21 cellular contexts compared by ENCODE assay signal in genomic region chr3:15409774-15410173, GRCh38. TPM values are rescaled to one million over a fixed set of nuclear protein-coding genes. Genes with fewer than 3 reads are reported as not detected.
DNase-seq lines count a peak whose midpoint lies in the region; ATAC-seq, FAIRE-seq and TF ChIP-seq lines count a peak whose summit lies in the region.
"Had no signal": no experiment of that assay in that cellular context is flagged by ENCODE, and none has a peak within 500 bp of the region (broad histone marks: within the 10 kb centered on the region; RNA-seq: fewer than 3 reads in every experiment).

No MANE protein-coding gene starts in this region.

- ATAC-seq in HepG2: no peak
- ATAC-seq in right lobe of liver: peak in 2 of 4 donors; percentile 4 to 8
- ATAC-seq in HG03039 (IDR thresholded peaks at IDR 0.05; ENCODE audit: unreplicated experiment): no peak
- ATAC-seq: GM12878, GM23338, HCT116 had no signal

- no peak for TF ChIP-seq CTCF in liver (IDR thresholded peaks at IDR 0.05; ENCODE audit: low read depth, low read length, missing input control)
- no peak for TF ChIP-seq CTCF in HepG2 (CRISPR knock-in tag; IDR thresholded peaks at IDR 0.05)
- no peak for TF ChIP-seq CTCF in right lobe of liver (IDR thresholded peaks at IDR 0.05)

- H3K79me2 ChIP-seq in HepG2 (ENCODE audit: insufficient read depth, low read length) (no peaks in the 10 kb centered on the region), trophoblast cell (ENCODE audit: control insufficient read depth, insufficient read depth, low read length, poor library complexity) (peaks cover 2% of the 10 kb centered on the region)

- no peak for FAIRE-seq in HepG2 (lab: Jason Lieb, UNC)
- FAIRE-seq: A204.1, GM12878 had no signal

- H3K4me2 ChIP-seq in HepG2 (ENCODE audit: low read depth, low read length) (no peak overlapping the region), trophoblast cell (ENCODE audit: low read length) (no peak overlapping the region)
- H3K4me2 ChIP-seq: GM23338 had no signal

- whole genome bisulfite sequencing in liver: 93% methylated on average over 2 of the region's 2 CpGs
- 93% methylated on average over 2 of the region's 2 CpGs for WGBS in HepG2 (ENCODE audit: low lambda C conversion rate)
- 100% methylated on average over 2 of the region's 2 CpGs for WGBS in right lobe of liver (ENCODE audit: insufficient coverage, low coverage, low lambda C conversion rate, missing lambda C conversion rate)
- no CpG with 5 or more reads among the region's 2 CpGs for WGBS in trophoblast cell (ENCODE audit: extremely low coverage, insufficient coverage, insufficient read length)

- intact Hi-C loops in HepG2 (cut with micrococcal nuclease; ENCODE audit: unreplicated experiment) (loop anchor here (5.0 to 10.0 kb wide), 2 partner anchors 205 to 302 kb away; partner anchors contain the start of gene CAPN7), right lobe of liver (cut with DNase I) (no loop called here)

- POLR2A ChIA-PET in HepG2 (lab: Yijun Ruan, JAX): no interaction called here

- TF ChIP-seq POLR2A in HepG2 (IDR thresholded peaks at IDR 0.05; ENCODE audit: insufficient read depth in 1 of 2, low read depth in 2 of 2, low read length in 2 of 2): no peak
- no peak for TF ChIP-seq POLR2A in right lobe of liver (IDR thresholded peaks at IDR 0.05)

- no peaks in the 10 kb centered on the region for H4K20me1 ChIP-seq in HepG2 (ENCODE audit: insufficient read depth, low read length)
- H4K20me1 ChIP-seq: BLaER1 treated with 17β-estradiol and CSF1 and Interleukin-3, amounts not matched to agents 10 nM and 100 nM had no signal

- TF ChIP-seq RAD21 in liver (IDR thresholded peaks at IDR 0.05): no peak
- no peak for TF ChIP-seq RAD21 in HepG2 (CRISPR knock-in tag; IDR thresholded peaks at IDR 0.05)

- H3K27ac ChIP-seq in liver (ENCODE audit: low read depth in 1 of 2, low read length in 2 of 2) (peak overlapping the region; percentile 64 to 85), HepG2 (ENCODE audit: extremely low read length, insufficient read depth, low read length) (no peak overlapping the region), right lobe of liver (peak overlapping the region; percentile 51 to 77 (median 76)), trophoblast cell (ENCODE audit: low read depth, low read length) (peak overlapping the region; percentile 53)
- H3K27ac ChIP-seq: 22Rv1 had no signal

- H3K4me1 ChIP-seq in liver (ENCODE audit: control insufficient read depth in 4 of 4, insufficient read depth in 4 of 4, low read length in 3 of 4) (peaks cover 0 to 11% (median 4%) of the 10 kb centered on the region in 4 donors), HepG2 (ENCODE audit: insufficient read depth, low read length) (no peaks in the 10 kb centered on the region), right lobe of liver (peaks cover 0 to 15% (median 4%) of the 10 kb centered on the region in 4 donors), trophoblast cell (ENCODE audit: control insufficient read depth in 1 of 2, insufficient read depth in 2 of 2, low read length in 2 of 2) (peaks cover 2 to 8% of the 10 kb centered on the region in 2 experiments)
- H3K4me1 ChIP-seq: BE2C had no signal

- BruUV-seq in HepG2 (replicated peaks; lab: Mats Ljungman, UMichigan): no TSS peak

- no peak overlapping the region for H3K18ac ChIP-seq in trophoblast cell (ENCODE audit: low read length)

- H3K27me3 ChIP-seq in liver (ENCODE audit: control insufficient read depth in 4 of 4, insufficient read depth in 4 of 4, low read length in 3 of 4) (no peaks in the 10 kb centered on the region), HepG2 (ENCODE audit: control insufficient read depth in 1 of 2, insufficient read depth in 2 of 2, low read length in 2 of 2) (no peaks in the 10 kb centered on the region; a peak in 1 of 5 replicates), right lobe of liver (no peaks in the 10 kb centered on the region), trophoblast cell (ENCODE audit: insufficient read depth, low read length) (no peaks in the 10 kb centered on the region)
- H3K27me3 ChIP-seq: BE2C; BLaER1 treated with 17β-estradiol and CSF1 and Interleukin-3, amounts not matched to agents 10 nM and 100 nM had no signal

- peak overlapping the region; percentile 63 for H2BK120ac ChIP-seq in trophoblast cell (ENCODE audit: insufficient read depth, low read length, poor library complexity)

- H3K23ac ChIP-seq in trophoblast cell (ENCODE audit: low read length): no peak overlapping the region

- H3K9me3 ChIP-seq in liver (ENCODE audit: control insufficient read depth in 4 of 4, low read length in 3 of 4): no peaks in the 10 kb centered on the region
- no peaks in the 10 kb centered on the region for H3K9me3 ChIP-seq in HepG2 (ENCODE audit: low read length)
- no peaks in the 10 kb centered on the region for H3K9me3 ChIP-seq in right lobe of liver
- no peaks in the 10 kb centered on the region for H3K9me3 ChIP-seq in trophoblast cell (ENCODE audit: insufficient read depth, low read depth, low read length)
- H3K9me3 ChIP-seq: BE2C; BLaER1 treated with 17β-estradiol and CSF1 and Interleukin-3, amounts not matched to agents 10 nM and 100 nM had no signal

- no peak for TF ChIP-seq EP300 in HepG2 (IDR thresholded peaks at IDR 0.05; ENCODE audit: low read depth in 2 of 2, low read length in 2 of 2)
- no peak for TF ChIP-seq EP300 in HepG2 (CRISPR knock-in tag; IDR thresholded peaks at IDR 0.05; ENCODE audit: borderline replicate concordance)

- H4K91ac ChIP-seq in trophoblast cell (ENCODE audit: low read depth, low read length): no peak overlapping the region

- H3K14ac ChIP-seq in trophoblast cell (ENCODE audit: low read length): no peak overlapping the region

- H3K4me3 ChIP-seq in liver (ENCODE audit: low read depth in 1 of 3, low read length in 3 of 3) (no peak overlapping the region), HepG2 (replicated peaks in 1 of 3; ENCODE audit: insufficient read depth in 1 of 3, low read depth in 2 of 3, low read length in 3 of 3) (no peak overlapping the region), right lobe of liver (no peak overlapping the region), trophoblast cell (ENCODE audit: low read depth, low read length) (no peak overlapping the region)
- H3K4me3 ChIP-seq: GM12878, GM23338 had no signal

- no peak overlapping the region for H2AFZ ChIP-seq in HepG2 (ENCODE audit: low read length)
- no peak overlapping the region for H2AFZ ChIP-seq in trophoblast cell (ENCODE audit: insufficient read depth, low read length, poor library complexity)
- H2AFZ ChIP-seq: GM23338 had no signal

- CTCF ChIA-PET in HepG2 (lab: Yijun Ruan, JAX; ENCODE audit: low intra/inter-chr PET ratio, low total read pairs): no interaction called here

- no peak overlapping the region for H2AK5ac ChIP-seq in trophoblast cell (ENCODE audit: low read length)

- in situ Hi-C loops in HepG2 (cut with HindIII; ENCODE audit: extremely low pct_ligation_motif_present, low pct_unique_long_range_greater_than_20kb): loop anchor here (10.0 kb wide), 2 partner anchors 205 to 305 kb away; partner anchors contain the start of gene CAPN7

- H2BK12ac ChIP-seq in trophoblast cell (ENCODE audit: low read length): no peak overlapping the region

- DNase-seq in HepG2 (ENCODE audit: low spot score) (no peak), right lobe of liver (no peak), trophoblast cell (peak; percentile 67 to 90)
- no peak for DNase-seq in activated CD4-positive, alpha-beta T cell treated with anti-CD3 and anti-CD28 coated beads, Interleukin-2, amount 50 U/mL, for 4 hours
- DNase-seq: ACHN; BE2C; Calu3; CD4-positive, alpha-beta memory T cell; COR-L47; DMS53; DND-41; GDM1; H9 had no signal

- no peak overlapping the region for H3K4ac ChIP-seq in trophoblast cell (ENCODE audit: low read depth, low read length)

- H3K9ac ChIP-seq in liver (ENCODE audit: low read depth in 1 of 2, low read length in 2 of 2) (no peak overlapping the region), HepG2 (ENCODE audit: insufficient read depth, low read depth, low read length) (no peak overlapping the region), trophoblast cell (ENCODE audit: low read length) (no peak overlapping the region)

- peaks cover 12% of the 10 kb centered on the region for H3K79me1 ChIP-seq in trophoblast cell (ENCODE audit: low read length)

- H4K12ac ChIP-seq in trophoblast cell (ENCODE audit: low read depth, low read length): no peak overlapping the region

- H2BK5ac ChIP-seq in trophoblast cell (ENCODE audit: low read depth, low read length, poor library complexity): peak overlapping the region; percentile 72

- H3K36me3 ChIP-seq in liver (ENCODE audit: control insufficient read depth in 4 of 4, insufficient read depth in 3 of 4, low read depth in 1 of 4, low read length in 3 of 4): peaks cover 4 to 33% (median 20%) of the 10 kb centered on the region in 4 donors
- H3K36me3 ChIP-seq in HepG2 (replicated peaks in 1 of 2; ENCODE audit: control insufficient read depth in 1 of 2, insufficient read depth in 2 of 2, low read length in 2 of 2): peaks cover 8 to 31% of the 10 kb centered on the region in 2 experiments; a peak in 4 of 5 replicates
- peaks cover 0 to 41% (median 10%) of the 10 kb centered on the region in 4 donors for H3K36me3 ChIP-seq in right lobe of liver
- H3K36me3 ChIP-seq in trophoblast cell (ENCODE audit: control insufficient read depth in 1 of 2, insufficient read depth in 2 of 2, low read length in 2 of 2): peaks cover 20 to 25% of the 10 kb centered on the region in 2 experiments
- H3K36me3 ChIP-seq: BE2C had no signal

- H4K8ac ChIP-seq in trophoblast cell (ENCODE audit: low read depth, low read length): no peak overlapping the region

RNA-seq across cellular contexts. Expression of gene METTL6, which starts 17.6 kb away (rescaled TPM):
- total RNA-seq in liver (1 to 10 TPM; 8.7 to 9.1 TPM), HepG2 (2016; rRNA removed; fragmentation: Illumina TruSeq; extraction: Trizol) (29.4 and 35.9 TPM in 2 replicates), right lobe of liver (1 to 10 TPM; 5.3 to 7.5 (median 6.2) TPM)
- polyA plus RNA-seq in liver (1 to 10 TPM; 2.0 to 3.1 TPM), HepG2 (2011; rRNA removed) (17.2 and 17.3 TPM in 2 replicates)
- total RNA-seq in HepG2 (2016; cell fraction: cytosol; rRNA removed; fragmentation: Illumina TruSeq; extraction: Trizol; ENCODE audit: low read depth): 22.7 and 26.8 TPM in 2 replicates
- total RNA-seq in HepG2 (2016; cell fraction: insoluble cytoplasmic fraction; rRNA removed; fragmentation: Illumina TruSeq; extraction: Trizol): 27.2 and 36.6 TPM in 2 replicates
- 24.1 and 24.6 TPM in 2 replicates for total RNA-seq in HepG2 (2016; cell fraction: membrane; rRNA removed; fragmentation: Illumina TruSeq; extraction: Trizol)
- 19.4 and 19.9 TPM in 2 replicates for total RNA-seq in HepG2 (2016; cell fraction: nucleus; rRNA removed; fragmentation: Illumina TruSeq; extraction: Trizol)
- polyA plus RNA-seq in HepG2 (2011; cell fraction: cytosol; rRNA removed): 14.0 and 16.7 TPM in 2 replicates
- polyA plus RNA-seq in HepG2 (2011; cell fraction: nucleus; rRNA removed): 8.0 and 10.6 TPM in 2 replicates
- polyA plus RNA-seq in HepG2 (2012): 14.2 and 16.9 TPM in 2 replicates
- 8.7 and 10.2 TPM in 2 replicates for polyA plus RNA-seq in HepG2 (2016; cell fraction: cytosol; fragmentation: Illumina TruSeq; extraction: Trizol; ENCODE audit: low read depth)
- polyA plus RNA-seq in HepG2 (2016; cell fraction: insoluble cytoplasmic fraction; fragmentation: Illumina TruSeq; extraction: Trizol; ENCODE audit: low read depth): 27.6 and 30.8 TPM in 2 replicates
- polyA plus RNA-seq in HepG2 (2016; cell fraction: membrane; fragmentation: Illumina TruSeq; extraction: Trizol; ENCODE audit: low read depth): 10.9 and 14.1 TPM in 2 replicates
- 18.8 and 19.1 TPM in 2 replicates for polyA plus RNA-seq in HepG2 (2016; cell fraction: nucleus; fragmentation: Illumina TruSeq; extraction: Trizol; ENCODE audit: insufficient read depth, low read depth)
- polyA minus RNA-seq in HepG2 (2011; rRNA and poly(A)+ RNA removed; ENCODE audit: low replicate concordance): 17.3 and 21.1 TPM in 2 replicates
- polyA minus RNA-seq in HepG2 (2011; cell fraction: cytosol; rRNA and poly(A)+ RNA removed): 7.7 and 9.8 TPM in 2 replicates
- polyA minus RNA-seq in HepG2 (2011; cell fraction: nucleus; rRNA and poly(A)+ RNA removed): 20.2 and 23.5 TPM in 2 replicates
- polyA plus RNA-seq in trophoblast cell (2013): 19.9 TPM in 2 replicates

RNA-seq across cellular contexts. Expression of gene EAF1, which starts 17.6 kb away (rescaled TPM):
- 10 to 100 TPM; 12.6 to 15.0 TPM for total RNA-seq in liver
- polyA plus RNA-seq in liver: 10 to 100 TPM in 1 of 2 donors, 1 to 10 TPM in 1; 4.6 to 10.2 TPM
- total RNA-seq in HepG2 (2016; rRNA removed; fragmentation: Illumina TruSeq; extraction: Trizol): 30.0 and 38.5 TPM in 2 replicates
- 2.7 and 2.8 TPM in 2 replicates for total RNA-seq in HepG2 (2016; cell fraction: cytosol; rRNA removed; fragmentation: Illumina TruSeq; extraction: Trizol; ENCODE audit: low read depth)
- 30.9 and 39.2 TPM in 2 replicates for total RNA-seq in HepG2 (2016; cell fraction: insoluble cytoplasmic fraction; rRNA removed; fragmentation: Illumina TruSeq; extraction: Trizol)
- 13.8 and 15.2 TPM in 2 replicates for total RNA-seq in HepG2 (2016; cell fraction: membrane; rRNA removed; fragmentation: Illumina TruSeq; extraction: Trizol)
- total RNA-seq in HepG2 (2016; cell fraction: nucleus; rRNA removed; fragmentation: Illumina TruSeq; extraction: Trizol): 15.8 and 18.3 TPM in 2 replicates
- 8.1 and 8.4 TPM in 2 replicates for polyA plus RNA-seq in HepG2 (2011; rRNA removed)
- 7.9 and 8.6 TPM in 2 replicates for polyA plus RNA-seq in HepG2 (2011; cell fraction: cytosol; rRNA removed)
- 8.3 and 10.1 TPM in 2 replicates for polyA plus RNA-seq in HepG2 (2011; cell fraction: nucleus; rRNA removed)
- 13.2 and 13.9 TPM in 2 replicates for polyA plus RNA-seq in HepG2 (2012)
- 0.75 and 0.85 TPM in 2 replicates for polyA plus RNA-seq in HepG2 (2016; cell fraction: cytosol; fragmentation: Illumina TruSeq; extraction: Trizol; ENCODE audit: low read depth)
- polyA plus RNA-seq in HepG2 (2016; cell fraction: insoluble cytoplasmic fraction; fragmentation: Illumina TruSeq; extraction: Trizol; ENCODE audit: low read depth): 26.3 and 27.8 TPM in 2 replicates
- polyA plus RNA-seq in HepG2 (2016; cell fraction: membrane; fragmentation: Illumina TruSeq; extraction: Trizol; ENCODE audit: low read depth): 3.4 and 3.8 TPM in 2 replicates
- 20.2 and 20.4 TPM in 2 replicates for polyA plus RNA-seq in HepG2 (2016; cell fraction: nucleus; fragmentation: Illumina TruSeq; extraction: Trizol; ENCODE audit: insufficient read depth, low read depth)
- 14.7 and 20.2 TPM in 2 replicates for polyA minus RNA-seq in HepG2 (2011; rRNA and poly(A)+ RNA removed; ENCODE audit: low replicate concordance)
- 14.6 and 16.9 TPM in 2 replicates for polyA minus RNA-seq in HepG2 (2011; cell fraction: cytosol; rRNA and poly(A)+ RNA removed)
- 7.5 and 13.4 TPM in 2 replicates for polyA minus RNA-seq in HepG2 (2011; cell fraction: nucleus; rRNA and poly(A)+ RNA removed)
- total RNA-seq in right lobe of liver: 10 to 100 TPM; 11.6 to 27.7 (median 17.1) TPM
- polyA plus RNA-seq in trophoblast cell (2013): 44.8 and 48.3 TPM in 2 replicates

Comparison
In these comparisons a context has a peak if more than half of its experiments do, and no peak if none do; other contexts are left out.
1. DNase-seq: peak in trophoblast cell (2 of 2); none in HepG2 (single experiment), right lobe of liver (0 of 3) and activated CD4-positive, alpha-beta T cell treated with anti-CD3 and anti-CD28 coated beads, Interleukin-2, amount 50 U/mL, for 4 hours (0 of 2).